10 cellular contexts compared by ENCODE assay signal in genomic region chr21:38769253-38769780, GRCh38. TPM values are rescaled to one million over a fixed set of nuclear protein-coding genes. Genes with fewer than 3 reads are reported as not detected.
DNase-seq lines count a peak whose midpoint lies in the region; FAIRE-seq and TF ChIP-seq lines count a peak whose summit lies in the region.
"Had no signal": no experiment of that assay in that cellular context is flagged by ENCODE, and none has a peak within 500 bp of the region (broad histone marks: within the 10 kb centered on the region; RNA-seq: fewer than 3 reads in every experiment).

No MANE protein-coding gene starts in this region.

- H3K4me3 ChIP-seq in AG04450 (ENCODE audit: low read depth, low read length) = no peak overlapping the region; the same call in 1 of the 2 replicates

- peaks cover 9% of the 10 kb centered on the region; the same call in 1 of the 2 replicates for H3K9me3 ChIP-seq in AG04450 (ENCODE audit: control insufficient read depth, insufficient read depth, low read length)

- FAIRE-seq in frontal cortex (lab: Jason Lieb, UNC) = no peak
- FAIRE-seq: endometrium had no signal

- no peaks in the 10 kb centered on the region for H3K27me3 Mint-ChIP-seq in activated naive CD4-positive, alpha-beta T cell treated with anti-CD3 and anti-CD28 coated beads, Interleukin-2, amount 50 U/mL, for 24 hours

- no peaks in the 10 kb centered on the region for H3K9me3 Mint-ChIP-seq in activated naive CD4-positive, alpha-beta T cell treated with anti-CD3 and anti-CD28 coated beads, Interleukin-2, amount 50 U/mL, for 24 hours

- H3K4me1 Mint-ChIP-seq in activated naive CD4-positive, alpha-beta T cell treated with anti-CD3 and anti-CD28 coated beads, Interleukin-2, amount 50 U/mL, for 24 hours = peaks cover 53% of the 10 kb centered on the region

- H3K27ac Mint-ChIP-seq in activated naive CD4-positive, alpha-beta T cell treated with anti-CD3 and anti-CD28 coated beads, Interleukin-2, amount 50 U/mL, for 24 hours = peak overlapping the region; percentile 99

- H3K27ac ChIP-seq in AG04450 (ENCODE audit: low read depth, low read length) = peak overlapping the region; percentile 99

- CTCF ChIA-PET in AG04450 (lab: Charles Lee) = interaction anchor here (0.6 to 2.8 kb wide), 4 partner anchors 17 to 368 kb away, joined by 3 to 13 read pairs (median 7); no protein-coding TSS in a partner anchor

- H3K4me3 Mint-ChIP-seq in activated naive CD4-positive, alpha-beta T cell treated with anti-CD3 and anti-CD28 coated beads, Interleukin-2, amount 50 U/mL, for 24 hours = peak overlapping the region; percentile 81

- TF ChIP-seq CTCF in AG04450 (IDR thresholded peaks at IDR 0.05; ENCODE audit: low read depth, low read length) = no peak

- no peaks in the 10 kb centered on the region for H3K27me3 ChIP-seq in AG04450 (ENCODE audit: control insufficient read depth, insufficient read depth, low read length)

- POLR2A ChIA-PET in AG04450 (lab: Yijun Ruan, JAX) = interaction anchor here (0.8 to 2.6 kb wide), 6 partner anchors 9 to 62 kb away, joined by 4 to 18 read pairs (median 10); partner anchors contain the start of gene ETS2

- peak; percentile 81 for DNase-seq in AG04450 (ENCODE audit: low read depth, low spot score)
- DNase-seq in HCEC 1CT = peak; percentile 90
- peak; percentile 21 for DNase-seq in left kidney (ENCODE audit: low read depth, low spot score)
- no peak for DNase-seq in SIG-M5 (lab: John Stamatoyannopoulos, UW)
- DNase-seq in NCI-H526 (lab: John Stamatoyannopoulos, UW) = no peak
- no peak for DNase-seq in frontal cortex (ENCODE audit: low spot score in 2 of 2)
- DNase-seq in NCI-H1417 treated with DMSO at 0.1 percent for 48 hours (lab: John Stamatoyannopoulos, UW) = no peak
- DNase-seq: NCI-H526 treated with DMSO at 0.1 percent for 48 hours had no signal

- H3K36me3 Mint-ChIP-seq in activated naive CD4-positive, alpha-beta T cell treated with anti-CD3 and anti-CD28 coated beads, Interleukin-2, amount 50 U/mL, for 24 hours = no peaks in the 10 kb centered on the region

RNA-seq across cellular contexts. Expression of gene ETS2, which starts 36.4 kb away (rescaled TPM):
- polyA plus RNA-seq in AG04450 (2011; rRNA removed) = 60.1 and 62.7 TPM in 2 replicates
- 60.1 and 67.9 TPM in 2 replicates for polyA minus RNA-seq in AG04450 (2011; rRNA and poly(A)+ RNA removed)
- 11.0 TPM for total RNA-seq in frontal cortex

Comparison
In these comparisons a context has a peak if more than half of its experiments do, and no peak if none do; other contexts are left out.
1. DNase-seq: peak in AG04450 (single experiment), HCEC 1CT (single experiment) and left kidney (single experiment); none in SIG-M5 (single experiment), NCI-H526 (0 of 2), frontal cortex (0 of 2) and NCI-H1417 treated with DMSO at 0.1 percent for 48 hours (single experiment).